Comparison of ENCODE assay signal across 8 cellular contexts in the genomic region with DNA sequence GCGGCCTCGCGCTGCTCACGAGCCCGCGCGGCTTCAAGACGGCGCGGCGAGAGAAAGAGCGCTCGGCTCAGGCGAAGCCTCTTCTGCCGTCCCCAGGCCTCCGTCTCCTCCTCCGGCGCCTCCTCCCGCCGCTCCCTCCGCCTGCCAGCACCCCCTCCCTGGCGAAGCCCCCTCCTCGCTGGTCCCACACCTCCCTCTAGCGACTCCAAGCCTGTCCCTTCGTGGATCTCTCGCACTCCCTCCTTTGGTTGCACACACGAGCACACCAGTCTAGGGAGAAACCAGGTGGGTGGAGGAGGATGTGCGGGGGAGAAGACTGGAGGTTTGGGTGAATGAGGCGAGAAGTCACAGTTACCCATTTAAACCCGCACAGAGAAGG. TPM values are rescaled to one million over a fixed set of nuclear protein-coding genes. Genes with fewer than 3 reads are reported as not detected.
A peak's percentile ranks its signal among the peaks of the same experiment; 100 is the strongest.
DNase-seq lines count a peak whose midpoint lies in the region; ATAC-seq, FAIRE-seq and TF ChIP-seq lines count a peak whose summit lies in the region.

A gene (minus strand): TSS at position 57 of the 379 bp plus-strand sequence. CDS start 670 bp downstream, outside the sequence.

- H3K4me1 ChIP-seq in ACC112 (ENCODE audit: control insufficient read depth, insufficient read depth, low read length, unreplicated experiment) = peaks cover 16% of the 10 kb centered on the region
- no peaks in the 10 kb centered on the region for H3K4me1 ChIP-seq in kidney (ENCODE audit: control insufficient read depth in 1 of 2, insufficient read depth in 1 of 2, low read depth in 1 of 2, low read length in 2 of 2)

- H3K36me3 Mint-ChIP-seq in activated B cell treated with CpG ODN at 0.5 μM for 24 hours (ENCODE audit: low read depth) = peaks cover 45% of the 10 kb centered on the region

- CTCF ChIA-PET in activated B cell treated with CpG ODN at 0.5 μM for 24 hours (lab: Charles Lee) = interaction anchor here (1.0 to 3.4 kb wide), 5 partner anchors 88 to 214 kb away, joined by 3 to 25 read pairs (median 4); no protein-coding TSS in a partner anchor

- H3K79me2 ChIP-seq in ACC112 (ENCODE audit: control insufficient read depth, insufficient read depth, low read length, unreplicated experiment) = peaks cover 43% of the 10 kb centered on the region

- peak within 1 kb of the TSS; percentile 99 for H3K4me3 Mint-ChIP-seq in activated B cell treated with CpG ODN at 0.5 μM for 24 hours

- H2AFZ ChIP-seq in ACC112 (ENCODE audit: low read length, unreplicated experiment) = peak within 1 kb of the TSS; percentile 47

- H3K4me1 Mint-ChIP-seq in activated B cell treated with CpG ODN at 0.5 μM for 24 hours = peaks cover 42% of the 10 kb centered on the region

- H3K27ac ChIP-seq in ACC112 (ENCODE audit: low read depth, low read length) = peak within 1 kb of the TSS; percentile 93
- H3K27ac ChIP-seq in kidney (ENCODE audit: low read depth in 2 of 2, low read length in 2 of 2) = peak within 1 kb of the TSS; percentile 98 to 99

- no peaks in the 10 kb centered on the region for H3K27me3 Mint-ChIP-seq in activated B cell treated with CpG ODN at 0.5 μM for 24 hours

- peak within 1 kb of the TSS; percentile 87 to 98 for H3K9ac ChIP-seq in kidney (ENCODE audit: low read length in 2 of 2)

- H3K27ac Mint-ChIP-seq in activated B cell treated with CpG ODN at 0.5 μM for 24 hours = peak within 1 kb of the TSS; percentile 100

- no peaks in the 10 kb centered on the region for H3K9me3 Mint-ChIP-seq in activated B cell treated with CpG ODN at 0.5 μM for 24 hours

- TF ChIP-seq CTCF in activated B cell treated with CpG ODN at 0.5 μM for 24 hours (IDR thresholded peaks at IDR 0.05) = no peak
- peak; percentile 61 for TF ChIP-seq CTCF in kidney (IDR thresholded peaks at IDR 0.05; ENCODE audit: borderline replicate concordance, extremely low read depth, insufficient read depth)

- peak; percentile 44 for DNase-seq in NCI-H2196 (lab: John Stamatoyannopoulos, UW; ENCODE audit: unreplicated experiment)
- DNase-seq in activated B cell treated with CpG ODN at 0.5 μM for 24 hours = peak; percentile 76
- DNase-seq in cerebellum (ENCODE audit: low spot score) = peak; percentile 86
- peak; percentile 96 for DNase-seq in kidney
- peak; percentile 67 to 73 for DNase-seq in stimulated activated CD4-positive, alpha-beta T cell treated with anti-CD3 and anti-CD28 coated beads, Interleukin-15, amount 100 ng/mL, for 1 hour (ENCODE audit: low read depth in 1 of 2, low spot score in 1 of 2)

- peak within 1 kb of the TSS; percentile 84 for H3K4me3 ChIP-seq in ACC112 (ENCODE audit: low read depth, low read length)
- peak within 1 kb of the TSS; percentile 62 to 71 for H3K4me3 ChIP-seq in kidney (ENCODE audit: low read length in 2 of 2)

- ATAC-seq in GM18520 (IDR thresholded peaks at IDR 0.05; ENCODE audit: unreplicated experiment) (peak; percentile 30), HG03097 (IDR thresholded peaks at IDR 0.05; ENCODE audit: low FRiP score, unreplicated experiment) (peak; percentile 44), activated B cell treated with CpG ODN at 0.5 μM for 24 hours (ENCODE audit: low read depth) (peak; percentile 36)

- FAIRE-seq in kidney (lab: Jason Lieb, UNC) = no peak

- intact Hi-C loops in activated B cell treated with CpG ODN at 0.5 μM for 24 hours (cut with micrococcal nuclease) = loop anchor here (1.0 to 5.0 kb wide), 15 partner anchors 23 to 1529 kb away; a partner anchor contains a TSS
- intact Hi-C loops in kidney (cut with DNase I) = no loop called here

- no peaks in the 10 kb centered on the region for H3K27me3 ChIP-seq in ACC112 (ENCODE audit: insufficient read depth, low read length)

- H3K36me3 ChIP-seq in ACC112 (ENCODE audit: insufficient read depth, low read length) (peaks cover 3% of the 10 kb centered on the region; the same call in 1 of the 2 replicates), kidney (ENCODE audit: control insufficient read depth in 1 of 2, insufficient read depth in 2 of 2, low read length in 2 of 2) (no peaks in the 10 kb centered on the region)

- POLR2A ChIA-PET in activated B cell treated with CpG ODN at 0.5 μM for 24 hours (lab: Charles Lee) = interaction anchor here (0.5 to 3.6 kb wide), 23 partner anchors 14 to 937 kb away, joined by 3 to 86 read pairs (median 5); no protein-coding TSS in a partner anchor

- H3K9me3 ChIP-seq in kidney (ENCODE audit: control insufficient read depth in 1 of 2, low read length in 2 of 2) = no peaks in the 10 kb centered on the region

RNA-seq across cellular contexts. Expression of the gene that starts here (rescaled TPM):
- total RNA-seq in activated B cell treated with CpG ODN at 0.5 μM for 24 hours (62.7 and 72.9 TPM in 2 replicates), cerebellum (97.5 TPM), kidney (34.7 TPM)
- 9.1 TPM for polyA plus RNA-seq in kidney (ENCODE audit: insufficient read depth, low read depth, low replicate concordance)

Comparison
In these comparisons a context has a peak if more than half of its experiments do, and no peak if none do; other contexts are left out.
1. Peak in every context shown above with its lines: DNase-seq, ATAC-seq, H3K4me3 ChIP-seq and H3K27ac ChIP-seq.
2. DNase-seq: peak in every context shown above with its lines; median percentile 96 in kidney; 86 in cerebellum; 76 in activated B cell treated with CpG ODN at 0.5 μM for 24 hours; 70 in stimulated activated CD4-positive, alpha-beta T cell treated with anti-CD3 and anti-CD28 coated beads, Interleukin-15, amount 100 ng/mL, for 1 hour; 44 in NCI-H2196.